In genomic region chr13:33279898-33280549, GRCh38 we compare ENCODE assay signal across 11 cellular contexts. TPM values are rescaled to one million over a fixed set of nuclear protein-coding genes. Genes with fewer than 3 reads are reported as not detected.
DNase-seq lines count a peak whose midpoint lies in the region; ATAC-seq and TF ChIP-seq lines count a peak whose summit lies in the region.
"Had no signal": no experiment of that assay in that cellular context is flagged by ENCODE, and none has a peak within 500 bp of the region (broad histone marks: within the 10 kb centered on the region; RNA-seq: fewer than 3 reads in every experiment).

No MANE protein-coding gene starts in this region.

- H3K4me3 ChIP-seq in fibroblast of pulmonary artery (replicated peaks; ENCODE audit: low read depth, low read length) (no peak overlapping the region), rectal smooth muscle tissue (ENCODE audit: low read length) (no peak overlapping the region)

- ATAC-seq in HG02610 (IDR thresholded peaks at IDR 0.05; ENCODE audit: unreplicated experiment) (no peak), GM18505 (IDR thresholded peaks at IDR 0.05; ENCODE audit: unreplicated experiment) (no peak), HG02840 (IDR thresholded peaks at IDR 0.05; ENCODE audit: low FRiP score, unreplicated experiment) (no peak)
- ATAC-seq: activated T-cell treated with anti-CD3 and anti-CD28 coated beads, Interleukin-2, amount 50 U/mL, for 72 hours had no signal

- TF ChIP-seq POLR2A in GM18505 (IDR thresholded peaks at IDR 0.05; ENCODE audit: borderline replicate concordance, extremely low read depth, insufficient read depth, insufficient read length) = no peak

- in situ Hi-C loops in SK-MEL-5 (cut with HindIII; ENCODE audit: low pct_unique_long_range_greater_than_20kb, low sequenced_read_pairs) = no loop called here

- no peak for TF ChIP-seq CTCF in fibroblast of pulmonary artery (IDR thresholded peaks at IDR 0.05; ENCODE audit: low read length, missing control alignments)

- no peaks in the 10 kb centered on the region for H3K27me3 ChIP-seq in rectal smooth muscle tissue (ENCODE audit: control insufficient read depth, insufficient read depth, low read length)

- H3K27ac ChIP-seq in rectal smooth muscle tissue (ENCODE audit: low read depth, low read length) (peak overlapping the region; percentile 57), caudate nucleus (ENCODE audit: low read depth, low read length) (no peak overlapping the region)

- no peak overlapping the region for H3K9ac ChIP-seq in rectal smooth muscle tissue (ENCODE audit: low read length)

- DNase-seq in ELR (ENCODE audit: low read depth) (peak; percentile 92), SK-MEL-5 (ENCODE audit: low read depth, low spot score) (peak; percentile 53), fibroblast of pulmonary artery (ENCODE audit: low read depth) (peak; percentile 77), caudate nucleus (lab: John Stamatoyannopoulos, UW) (no peak)
- DNase-seq: activated T-cell treated with anti-CD3 and anti-CD28 coated beads, Interleukin-2, amount 50 U/mL, for 72 hours; DMS153; hippocampal formation had no signal

- peaks cover 2% of the 10 kb centered on the region for H3K36me3 ChIP-seq in rectal smooth muscle tissue (ENCODE audit: control insufficient read depth, insufficient read depth, low read length)

- peaks cover 32% of the 10 kb centered on the region for H3K4me1 ChIP-seq in rectal smooth muscle tissue (ENCODE audit: control insufficient read depth, insufficient read depth, low read length)

RNA-seq across cellular contexts. Expression of gene STARD13, which starts 5.5 kb away (rescaled TPM):
- 4.5 and 8.5 TPM in 2 replicates for total RNA-seq in SK-MEL-5 (2014; rRNA removed; shearing (Covaris generic))
- 5.3 and 6.2 TPM in 2 replicates for polyA plus RNA-seq in SK-MEL-5 (2015; cell fraction: cytosol; rRNA removed)
- polyA plus RNA-seq in SK-MEL-5 (2015; cell fraction: nucleus; rRNA removed) = 11.6 and 17.2 TPM in 2 replicates

Comparison
In these comparisons a context has a peak if more than half of its experiments do, and no peak if none do; other contexts are left out.
1. DNase-seq: peak in ELR (single experiment), SK-MEL-5 (single experiment) and fibroblast of pulmonary artery (single experiment); none in caudate nucleus (0 of 61).